In genomic region chr15:80986487-80986886, GRCh38 we compare ENCODE assay signal across 16 cellular contexts. TPM values are rescaled to one million over a fixed set of nuclear protein-coding genes. Genes with fewer than 3 reads are reported as not detected.
DNase-seq lines count a peak whose midpoint lies in the region; ATAC-seq and TF ChIP-seq lines count a peak whose summit lies in the region.
"Had no signal": no experiment of that assay in that cellular context is flagged by ENCODE, and none has a peak within 500 bp of the region (broad histone marks: within the 10 kb centered on the region; RNA-seq: fewer than 3 reads in every experiment).

No MANE protein-coding gene starts in this region.

- H3K9me2 ChIP-seq in OCI-LY1 (ENCODE audit: low read depth, low read length) (no peaks in the 10 kb centered on the region), hepatocyte (replicated peaks; ENCODE audit: insufficient read depth) (no peaks in the 10 kb centered on the region)

- peak overlapping the region in 3 of 4 donors; percentile 59 to 70 (median 66) for H3K4me3 Mint-ChIP-seq in CD4-positive, CD25-positive, alpha-beta regulatory T cell

- H3K4me2 ChIP-seq in BLaER1 = peak overlapping the region; percentile 99; the same call in 1 of the 2 replicates
- H3K4me2 ChIP-seq in OCI-LY1 (ENCODE audit: low read length) = peak overlapping the region; percentile 25; the same call in 1 of the 2 replicates
- peak overlapping the region; percentile 31 for H3K4me2 ChIP-seq in hepatocyte

- no peaks in the 10 kb centered on the region for H3K27me3 ChIP-seq in BLaER1
- no peaks in the 10 kb centered on the region for H3K27me3 ChIP-seq in CD4-positive, CD25-positive, alpha-beta regulatory T cell (ENCODE audit: control insufficient read depth, insufficient read depth, low read length)
- H3K27me3 ChIP-seq in OCI-LY1 (ENCODE audit: insufficient read depth, low read length) = no peaks in the 10 kb centered on the region
- H3K27me3 ChIP-seq in hepatocyte = no peaks in the 10 kb centered on the region
- H3K27me3 ChIP-seq: left lung, testis had no signal

- peaks cover 20% of the 10 kb centered on the region for H3K36me3 Mint-ChIP-seq in CD4-positive, CD25-positive, alpha-beta regulatory T cell

- POLR2A ChIA-PET in HEK293T (lab: Yijun Ruan, JAX) = interaction anchor here (1.0 kb wide), 1 partner anchor 15 kb away, joined by 3 read pairs; the partner anchor contains the start of gene TLNRD1

- H3K27ac ChIP-seq in BLaER1 (no peak overlapping the region), OCI-LY1 (ENCODE audit: low read depth, low read length, poor library complexity, severe bottlenecking) (no peak overlapping the region), hepatocyte (no peak overlapping the region)
- no peak overlapping the region for H3K27ac ChIP-seq in CD4-positive, CD25-positive, alpha-beta regulatory T cell (ENCODE audit: insufficient read depth, low read length, poor library complexity, severe bottlenecking)
- H3K27ac ChIP-seq: epithelial cell of prostate, left lung, testis had no signal

- no peak overlapping the region for H2AFZ ChIP-seq in OCI-LY1 (ENCODE audit: low read length)
- no peak overlapping the region for H2AFZ ChIP-seq in hepatocyte

- no peak for ATAC-seq in CD4-positive, CD25-positive, alpha-beta regulatory T cell (ENCODE audit: low read depth in 2 of 2)
- ATAC-seq: left lung had no signal

- H3K9me3 Mint-ChIP-seq in CD4-positive, CD25-positive, alpha-beta regulatory T cell = no peaks in the 10 kb centered on the region

- H3K4me3 ChIP-seq in BLaER1 = no peak overlapping the region
- no peak overlapping the region for H3K4me3 ChIP-seq in CD4-positive, CD25-positive, alpha-beta regulatory T cell (ENCODE audit: low read depth, low read length)
- no peak overlapping the region for H3K4me3 ChIP-seq in OCI-LY1 (ENCODE audit: low read depth, low read length, poor library complexity, severe bottlenecking)
- no peak overlapping the region for H3K4me3 ChIP-seq in hepatocyte
- H3K4me3 ChIP-seq: left lung, testis had no signal

- H3K79me2 ChIP-seq in OCI-LY1 (ENCODE audit: insufficient read depth, low read length) = peaks cover 57% of the 10 kb centered on the region
- H3K79me2 ChIP-seq in hepatocyte = peaks cover 77% of the 10 kb centered on the region

- H3K4me1 Mint-ChIP-seq in CD4-positive, CD25-positive, alpha-beta regulatory T cell = peaks cover 47 to 86% (median 69%) of the 10 kb centered on the region in 4 donors

- peaks cover 60% of the 10 kb centered on the region for H3K4me1 ChIP-seq in BLaER1
- H3K4me1 ChIP-seq in CD4-positive, CD25-positive, alpha-beta regulatory T cell (ENCODE audit: control insufficient read depth, insufficient read depth, low read length, poor library complexity, severe bottlenecking) = peaks cover 52% of the 10 kb centered on the region
- H3K4me1 ChIP-seq in OCI-LY1 (ENCODE audit: insufficient read depth, low read length, severe bottlenecking) = peaks cover 62% of the 10 kb centered on the region
- H3K4me1 ChIP-seq in hepatocyte (ENCODE audit: insufficient read depth) = peaks cover 10% of the 10 kb centered on the region

- DNase-seq in CD4-positive, CD25-positive, alpha-beta regulatory T cell = no peak
- DNase-seq in hepatocyte (ENCODE audit: low spot score) = no peak
- DNase-seq in HEK293T (ENCODE audit: extremely low spot score) = no peak
- no peak for DNase-seq in ureter (ENCODE audit: low spot score)
- DNase-seq in RKO (ENCODE audit: low spot score) = no peak
- DNase-seq: activated effector memory CD4-positive, alpha-beta T cell treated with anti-CD3 and anti-CD28 coated beads, Interleukin-2, amount 50 U/mL, for 16 hours; foreskin melanocyte; left lung; NCI-H1092 treated with DMSO at 0.1 percent for 48 hours; RPMI8226; stimulated activated CD4-positive, alpha-beta T cell treated with anti-CD3 and anti-CD28 coated beads, Interleukin-4, amount 100 ng/mL, for 24 hours; stimulated activated CD8-positive, alpha-beta memory T cell treated with anti-CD3 and anti-CD28 coated beads, Interleukin-4, amount 100 ng/mL, for 48 hours; testis had no signal

- peak overlapping the region; percentile 29 to 80 (median 40) for H3K27ac Mint-ChIP-seq in CD4-positive, CD25-positive, alpha-beta regulatory T cell

- H3K9me3 ChIP-seq in BLaER1 = no peaks in the 10 kb centered on the region
- no peaks in the 10 kb centered on the region for H3K9me3 ChIP-seq in CD4-positive, CD25-positive, alpha-beta regulatory T cell (ENCODE audit: control insufficient read depth in 2 of 2, low read length in 2 of 2)
- H3K9me3 ChIP-seq in OCI-LY1 (ENCODE audit: low read length) = no peaks in the 10 kb centered on the region
- H3K9me3 ChIP-seq in hepatocyte (ENCODE audit: low read depth) = no peaks in the 10 kb centered on the region
- H3K9me3 ChIP-seq: left lung, testis had no signal

- H3K36me3 ChIP-seq in BLaER1 (peaks cover 34% of the 10 kb centered on the region), OCI-LY1 (ENCODE audit: insufficient read depth, low read length) (peaks cover 19% of the 10 kb centered on the region; the same call in 1 of the 2 replicates), hepatocyte (replicated peaks; ENCODE audit: insufficient read depth, low read depth) (no peaks in the 10 kb centered on the region)
- H3K36me3 ChIP-seq in CD4-positive, CD25-positive, alpha-beta regulatory T cell (ENCODE audit: control insufficient read depth, insufficient read depth, low read length) = peaks cover 14% of the 10 kb centered on the region

- CTCF ChIA-PET in HEK293T (lab: Yijun Ruan, JAX) = interaction anchor here (1.1 to 1.7 kb wide), 2 partner anchors 9 to 279 kb away, joined by 7 to 8 read pairs; no protein-coding TSS in a partner anchor

- H3K27me3 Mint-ChIP-seq in CD4-positive, CD25-positive, alpha-beta regulatory T cell = no peaks in the 10 kb centered on the region

- no peak overlapping the region for H3K9ac ChIP-seq in BLaER1
- H3K9ac ChIP-seq in OCI-LY1 (ENCODE audit: low read length) = no peak overlapping the region

- WGBS in hepatocyte (ENCODE audit: low lambda C conversion rate, missing lambda C conversion rate) = 67% methylated on average over 1 of the region's 1 CpG

- H4K20me1 ChIP-seq in BLaER1 = peaks cover 76% of the 10 kb centered on the region
- H4K20me1 ChIP-seq in OCI-LY1 (ENCODE audit: insufficient read depth, low read length) = no peaks in the 10 kb centered on the region
- peaks cover 12% of the 10 kb centered on the region for H4K20me1 ChIP-seq in hepatocyte (ENCODE audit: insufficient read depth, poor library complexity, severe bottlenecking)

- TF ChIP-seq CTCF in OCI-LY1 (IDR thresholded peaks at IDR 0.05; ENCODE audit: low read length) = no peak
- TF ChIP-seq CTCF in hepatocyte (IDR thresholded peaks at IDR 0.05; ENCODE audit: poor library complexity) = no peak

- H3F3A ChIP-seq in OCI-LY1 (ENCODE audit: insufficient read depth, low read length) = no peaks in the 10 kb centered on the region

TF ChIP-seq in HEK293T, 16 proteins besides CTCF, POLR2A, EP300 and RAD21:
- TF ChIP-seq PKNOX1 (IDR thresholded peaks at IDR 0.05) = no peak
- TF ChIP-seq SP1 (IDR thresholded peaks at IDR 0.05) = no peak
- no peak for TF ChIP-seq LEF1 (IDR thresholded peaks at IDR 0.05; ENCODE audit: borderline replicate concordance)
- no peak for TF ChIP-seq NFRKB (IDR thresholded peaks at IDR 0.05)
- no peak for TF ChIP-seq ZNF384 (IDR thresholded peaks at IDR 0.05)
- TF ChIP-seq FOXA1 (IDR thresholded peaks at IDR 0.05) = no peak
- no peak for TF ChIP-seq ELF4 (IDR thresholded peaks at IDR 0.05)
- no peak for TF ChIP-seq L3MBTL2 (conservative IDR thresholded peaks at IDR 0.05)
- no peak for TF ChIP-seq SUZ12 (IDR thresholded peaks at IDR 0.05)
- TF ChIP-seq BHLHE40 (IDR thresholded peaks at IDR 0.05; ENCODE audit: borderline replicate concordance) = no peak
- TF ChIP-seq ARNT (IDR thresholded peaks at IDR 0.05) = no peak
- no peak for TF ChIP-seq CTBP1 (IDR thresholded peaks at IDR 0.05; ENCODE audit: borderline replicate concordance)
- TF ChIP-seq TARDBP (IDR thresholded peaks at IDR 0.05) = no peak
- TF ChIP-seq HDGF (IDR thresholded peaks at IDR 0.05; ENCODE audit: borderline replicate concordance) = no peak
- TF ChIP-seq FOXK2 (IDR thresholded peaks at IDR 0.05) = no peak
- TF ChIP-seq FOXM1 (IDR thresholded peaks at IDR 0.05; ENCODE audit: borderline replicate concordance) = no peak

RNA-seq across cellular contexts. Expression of gene MESD, which starts 3.1 kb away (rescaled TPM):
- total RNA-seq in CD4-positive, CD25-positive, alpha-beta regulatory T cell = 18.4 TPM
- 10 to 100 TPM; 28.7 to 34.1 (median 31.3) TPM for polyA plus RNA-seq in CD4-positive, CD25-positive, alpha-beta regulatory T cell
- total RNA-seq in hepatocyte = 27.1 and 27.4 TPM in 2 replicates
- 47.6 and 52.2 TPM in 2 replicates for polyA plus RNA-seq in hepatocyte
- total RNA-seq in ureter = 37.6 TPM

RNA-seq across cellular contexts. Expression of gene TLNRD1, which starts 14.2 kb away (rescaled TPM):
- total RNA-seq in CD4-positive, CD25-positive, alpha-beta regulatory T cell = 17.7 TPM
- 1 to 10 TPM; 3.1 to 5.7 (median 4.5) TPM for polyA plus RNA-seq in CD4-positive, CD25-positive, alpha-beta regulatory T cell
- total RNA-seq in hepatocyte = 13.3 and 15.6 TPM in 2 replicates
- polyA plus RNA-seq in hepatocyte = 10.3 and 14.6 TPM in 2 replicates
- total RNA-seq in ureter = 15.1 TPM

Comparison
In these comparisons a context has a peak if more than half of its experiments do, and no peak if none do; other contexts are left out.
1. H3K4me2 ChIP-seq: peak in every context shown above with its lines; median percentile 99 in BLaER1; 31 in hepatocyte; 25 in OCI-LY1.